Comparison of ENCODE assay signal across 1 cellular context in genomic region chr12:19895609-19896008, GRCh38.
TF ChIP-seq lines count a peak whose summit lies in the region.

No MANE protein-coding gene starts in this region.

TF ChIP-seq in endothelial cell of umbilical vein, 7 proteins besides CTCF, POLR2A, EP300 and RAD21 (continued from another document):
- TF ChIP-seq, protein P1, sequence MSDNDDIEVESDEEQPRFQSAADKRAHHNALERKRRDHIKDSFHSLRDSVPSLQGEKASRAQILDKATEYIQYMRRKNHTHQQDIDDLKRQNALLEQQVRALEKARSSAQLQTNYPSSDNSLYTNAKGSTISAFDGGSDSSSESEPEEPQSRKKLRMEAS (IDR thresholded peaks at IDR 0.05; ENCODE audit: insufficient read depth, insufficient read length), result no peak
- no peak for TF ChIP-seq JUN (IDR thresholded peaks at IDR 0.05; ENCODE audit: borderline replicate concordance, insufficient read depth, insufficient read length, low read depth)
